In genomic region chr9:115211413-115212204, GRCh38 we compare ENCODE assay signal across 8 cellular contexts.
DNase-seq lines count a peak whose midpoint lies in the region; ATAC-seq and TF ChIP-seq lines count a peak whose summit lies in the region.
"Had no signal": no experiment of that assay in that cellular context is flagged by ENCODE, and none has a peak within 500 bp of the region (broad histone marks: within the 10 kb centered on the region; RNA-seq: fewer than 3 reads in every experiment).

No MANE protein-coding gene starts in this region.

- no peaks in the 10 kb centered on the region for H3K9me3 ChIP-seq in right atrium auricular region

- H3K36me3 ChIP-seq in urinary bladder (ENCODE audit: insufficient read depth) (no peaks in the 10 kb centered on the region), right atrium auricular region (no peaks in the 10 kb centered on the region)

- no peak for TF ChIP-seq CTCF in right atrium auricular region (IDR thresholded peaks at IDR 0.05)

- H3K27me3 ChIP-seq in right atrium auricular region = no peaks in the 10 kb centered on the region

- no peak overlapping the region for H3K4me3 ChIP-seq in urinary bladder (ENCODE audit: low read depth, low read length)
- H3K4me3 ChIP-seq in right atrium auricular region = no peak overlapping the region

- H3K4me1 ChIP-seq in urinary bladder (ENCODE audit: insufficient read depth) = no peaks in the 10 kb centered on the region
- peaks cover 0 to 11% of the 10 kb centered on the region in 2 donors for H3K4me1 ChIP-seq in right atrium auricular region

- 60% methylated on average over 3 of the region's 3 CpGs for WGBS in urinary bladder

- DNase-seq in amniotic epithelial cell (ENCODE audit: low read depth) (peak; percentile 86), right atrium auricular region (ENCODE audit: low spot score) (no peak), NCI-H1417 (lab: John Stamatoyannopoulos, UW) (no peak), NCI-H146 treated with DMSO at 0.1 percent for 48 hours (lab: John Stamatoyannopoulos, UW; ENCODE audit: unreplicated experiment) (no peak)
- DNase-seq: dermis blood vessel endothelial cell had no signal

- peak overlapping the region; percentile 28 for H3K27ac ChIP-seq in urinary bladder (ENCODE audit: low read depth)
- no peak overlapping the region for H3K27ac ChIP-seq in right atrium auricular region

- ATAC-seq in GM19397 (IDR thresholded peaks at IDR 0.05; ENCODE audit: unreplicated experiment) (peak; percentile 63), HG03045 (IDR thresholded peaks at IDR 0.05; ENCODE audit: unreplicated experiment) (peak; percentile 65)
